Comparison of ENCODE assay signal across 28 cellular contexts in the genomic region with DNA sequence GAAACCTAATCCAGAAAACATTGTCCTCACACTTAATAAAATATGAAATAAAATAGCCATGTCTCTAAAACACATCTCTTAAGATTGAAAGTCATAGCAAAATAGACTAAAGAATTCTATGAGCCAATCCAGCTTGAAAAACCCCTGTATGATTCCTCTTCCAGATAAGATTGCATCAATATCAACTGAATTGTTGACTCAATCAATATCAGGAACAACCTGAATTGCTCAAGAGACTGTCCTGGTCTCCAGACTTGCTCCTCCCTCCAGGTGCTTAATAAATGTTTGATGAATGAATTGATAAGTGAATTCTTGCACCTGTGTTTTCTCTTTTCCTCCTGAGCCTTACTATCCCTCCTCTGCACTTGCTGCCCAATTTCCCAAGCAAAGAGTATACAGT.
"Had no signal": no experiment of that assay in that cellular context is flagged by ENCODE, and none has a peak within 500 bp of the region (broad histone marks: within the 10 kb centered on the region; RNA-seq: fewer than 3 reads in every experiment).

No MANE protein-coding gene starts in this region.

- H3K27me3 ChIP-seq: ovary, right atrium auricular region, tibial nerve, uterus had no signal

- H3K27ac Mint-ChIP-seq: immature natural killer cell; mesothelial cell of epicardium; natural killer cell; nephron progenitor cell; progenitor cell of endocrine pancreas; stimulated activated memory B cell treated with anti-CD40 and anti-IgM and Interleukin-4, amounts not matched to agents 10 μg/mL and 1 μg/mL and 100 μg/mL, for 72 hours; stimulated activated naive CD8-positive, alpha-beta T cell treated with anti-CD3 and anti-CD28 coated beads, Interleukin-15, amount 100 ng/mL, for 72 hours; type B pancreatic cell had no signal

- DNase-seq: hypothalamus; immature natural killer cell; kidney; left colon; left ventricle myocardium inferior; mesendoderm; naive B cell; natural killer cell; nephron progenitor cell; ovary; stimulated activated CD4-positive, alpha-beta T cell treated with anti-CD3 and anti-CD28 coated beads, Interleukin-12 subunit alpha, Interleukin-12 subunit beta, amount 100 ng/mL, for 4 hours; stimulated activated CD4-positive, alpha-beta T cell treated with anti-CD3 and anti-CD28 coated beads, Interleukin-15, amount 100 ng/mL, for 24 hours; stimulated activated CD4-positive, alpha-beta T cell treated with anti-CD3 and anti-CD28 coated beads, Interleukin-2, amount 100 ng/mL, for 24 hours; stimulated activated CD4-positive, alpha-beta T cell treated with anti-CD3 and anti-CD28 coated beads, Interleukin-4, amount 100 ng/mL, for 4 hours; stimulated activated CD8-positive, alpha-beta memory T cell treated with anti-CD3 and anti-CD28 coated beads, Interleukin-4, amount 100 ng/mL, for 48 hours; stimulated activated naive CD4-positive, alpha-beta T cell treated with Interleukin-2 at 50 U/mL for 16 hours; stimulated activated naive CD8-positive, alpha-beta T cell treated with anti-CD3 and anti-CD28 coated beads, Interleukin-15, amount 100 ng/mL, for 72 hours; substantia nigra; uterus had no signal

- H3K4me3 Mint-ChIP-seq: immature natural killer cell; mesothelial cell of epicardium; naive B cell; natural killer cell; nephron progenitor cell; stimulated activated memory B cell treated with anti-CD40 and anti-IgM and Interleukin-4, amounts not matched to agents 10 μg/mL and 1 μg/mL and 100 μg/mL, for 72 hours; stimulated activated naive CD8-positive, alpha-beta T cell treated with anti-CD3 and anti-CD28 coated beads, Interleukin-15, amount 100 ng/mL, for 72 hours; type B pancreatic cell had no signal

- H3K36me3 ChIP-seq: ovary, right atrium auricular region, tibial nerve, uterus had no signal

- H3K4me3 ChIP-seq: left ventricle myocardium inferior, lung, ovary, right atrium auricular region, skin epidermis, tibial nerve, uterus had no signal

- H3K9me3 Mint-ChIP-seq: natural killer cell; nephron progenitor cell; stimulated activated memory B cell treated with anti-CD40 and anti-IgM and Interleukin-4, amounts not matched to agents 10 μg/mL and 1 μg/mL and 100 μg/mL, for 72 hours had no signal

- H3K4me1 Mint-ChIP-seq: immature natural killer cell; naive B cell; natural killer cell; stimulated activated memory B cell treated with anti-CD40 and anti-IgM and Interleukin-4, amounts not matched to agents 10 μg/mL and 1 μg/mL and 100 μg/mL, for 72 hours; stimulated activated naive CD8-positive, alpha-beta T cell treated with anti-CD3 and anti-CD28 coated beads, Interleukin-15, amount 100 ng/mL, for 72 hours had no signal

- H3K4me1 ChIP-seq: left ventricle myocardium inferior, right atrium auricular region, tibial nerve, uterus had no signal

- H3K27ac ChIP-seq: left ventricle myocardium inferior, ovary, right atrium auricular region, skin epidermis, tibial nerve, uterus had no signal

- H3K9me3 ChIP-seq: left ventricle myocardium inferior, ovary, right atrium auricular region, tibial nerve, uterus had no signal

- H3K36me3 Mint-ChIP-seq: immature natural killer cell; mesothelial cell of epicardium; naive B cell; natural killer cell; stimulated activated memory B cell treated with anti-CD40 and anti-IgM and Interleukin-4, amounts not matched to agents 10 μg/mL and 1 μg/mL and 100 μg/mL, for 72 hours had no signal

- ATAC-seq: left colon; natural killer cell; sciatic nerve; stimulated activated memory B cell treated with anti-CD40 and anti-IgM and Interleukin-4, amounts not matched to agents 10 μg/mL and 1 μg/mL and 100 μg/mL, for 72 hours; stimulated activated naive CD8-positive, alpha-beta T cell treated with anti-CD3 and anti-CD28 coated beads, Interleukin-15, amount 100 ng/mL, for 72 hours had no signal
